Comparison of ENCODE assay signal across 28 cellular contexts in the genomic region with DNA sequence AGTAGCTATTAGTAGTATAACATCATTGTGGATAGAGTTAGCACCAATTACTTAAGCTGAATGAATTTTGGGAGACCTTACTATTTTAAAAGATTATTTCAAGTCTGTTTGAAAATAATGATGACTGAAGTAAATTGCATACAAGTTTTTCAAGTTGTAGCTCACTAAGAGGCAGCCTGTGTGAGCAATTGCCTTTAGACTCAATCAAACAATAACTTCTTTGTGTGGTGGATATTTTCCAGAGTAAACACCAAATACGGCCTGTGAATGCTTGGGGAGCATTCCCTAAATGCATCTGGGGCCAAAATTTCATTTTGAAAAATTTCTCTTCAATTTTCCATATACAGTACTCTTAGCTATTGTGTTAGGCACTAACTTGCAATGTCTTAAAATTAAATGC. TPM values are rescaled to one million over a fixed set of nuclear protein-coding genes. Genes with fewer than 3 reads are reported as not detected.
"Had no signal": no experiment of that assay in that cellular context is flagged by ENCODE, and none has a peak within 500 bp of the region (broad histone marks: within the 10 kb centered on the region; RNA-seq: fewer than 3 reads in every experiment).

No MANE protein-coding gene starts in this region.

- H3K27ac Mint-ChIP-seq: dendritic cell treated with granulocyte-macrophage colony-stimulating factor and Interleukin-4, amounts not matched to agents 40 ng/mL and 50 ng/mL, for 4 days; effector memory CD8-positive, alpha-beta T cell; naive thymus-derived CD4-positive, alpha-beta T cell; nephron progenitor cell had no signal

- H3K27me3 Mint-ChIP-seq: dendritic cell treated with granulocyte-macrophage colony-stimulating factor and Interleukin-4, amounts not matched to agents 40 ng/mL and 50 ng/mL, for 4 days had no signal

- H3K9me3 Mint-ChIP-seq: dendritic cell treated with granulocyte-macrophage colony-stimulating factor and Interleukin-4, amounts not matched to agents 40 ng/mL and 50 ng/mL, for 4 days; effector memory CD8-positive, alpha-beta T cell; naive thymus-derived CD4-positive, alpha-beta T cell; nephron progenitor cell had no signal

- H3K4me3 Mint-ChIP-seq: dendritic cell treated with granulocyte-macrophage colony-stimulating factor and Interleukin-4, amounts not matched to agents 40 ng/mL and 50 ng/mL, for 4 days; effector memory CD8-positive, alpha-beta T cell; naive thymus-derived CD4-positive, alpha-beta T cell; nephron progenitor cell had no signal

- ATAC-seq: effector memory CD8-positive, alpha-beta T cell; left colon; left ventricle myocardium superior; naive thymus-derived CD4-positive, alpha-beta T cell; upper lobe of right lung had no signal

- H3K4me1 Mint-ChIP-seq: naive thymus-derived CD4-positive, alpha-beta T cell had no signal

- H3K27ac ChIP-seq: esophagus muscularis mucosa, hepatocyte, neutrophil, right atrium auricular region, sigmoid colon, stomach, tibial artery, upper lobe of right lung, vagina had no signal

- DNase-seq: cerebellar nuclear complex; effector memory CD8-positive, alpha-beta T cell; foreskin fibroblast; head of caudate nucleus; left colon; left ventricle myocardium superior; naive thymus-derived CD4-positive, alpha-beta T cell; nephron progenitor cell; posterior cingulate gyrus; sigmoid colon; stimulated activated CD4-positive, alpha-beta T cell treated with anti-CD3 and anti-CD28 coated beads, Interleukin-12 subunit alpha, Interleukin-12 subunit beta, amount 100 ng/mL, for 4 hours; stimulated activated naive CD4-positive, alpha-beta T cell; stomach; tibial artery; upper lobe of right lung had no signal

RNA-seq across cellular contexts. Expression of gene SERPINB12, which starts 7.9 kb away (rescaled TPM):
- total RNA-seq: esophagus muscularis mucosa; hepatocyte; kidney epithelial cell; left colon; left ventricle myocardium superior; lung; mesenteric fat pad; mononuclear cell; naive thymus-derived CD4-positive, alpha-beta T cell; osteoblast; pulmonary artery endothelial cell; right atrium auricular region; sigmoid colon; stomach; temporal lobe; upper lobe of right lung had no signal
- polyA plus RNA-seq: hepatocyte; lung; naive thymus-derived CD4-positive, alpha-beta T cell; sigmoid colon; stomach had no signal

RNA-seq across cellular contexts. Expression of gene SERPINB13, which starts 37.1 kb away (rescaled TPM):
- total RNA-seq: esophagus muscularis mucosa; hepatocyte; kidney epithelial cell; left colon; left ventricle myocardium superior; mesenteric fat pad; mononuclear cell; naive thymus-derived CD4-positive, alpha-beta T cell; osteoblast; pulmonary artery endothelial cell; right atrium auricular region; sigmoid colon; upper lobe of right lung had no signal
- polyA plus RNA-seq: naive thymus-derived CD4-positive, alpha-beta T cell had no signal
